Comparison of ENCODE assay signal across 26 cellular contexts in the genomic region with DNA sequence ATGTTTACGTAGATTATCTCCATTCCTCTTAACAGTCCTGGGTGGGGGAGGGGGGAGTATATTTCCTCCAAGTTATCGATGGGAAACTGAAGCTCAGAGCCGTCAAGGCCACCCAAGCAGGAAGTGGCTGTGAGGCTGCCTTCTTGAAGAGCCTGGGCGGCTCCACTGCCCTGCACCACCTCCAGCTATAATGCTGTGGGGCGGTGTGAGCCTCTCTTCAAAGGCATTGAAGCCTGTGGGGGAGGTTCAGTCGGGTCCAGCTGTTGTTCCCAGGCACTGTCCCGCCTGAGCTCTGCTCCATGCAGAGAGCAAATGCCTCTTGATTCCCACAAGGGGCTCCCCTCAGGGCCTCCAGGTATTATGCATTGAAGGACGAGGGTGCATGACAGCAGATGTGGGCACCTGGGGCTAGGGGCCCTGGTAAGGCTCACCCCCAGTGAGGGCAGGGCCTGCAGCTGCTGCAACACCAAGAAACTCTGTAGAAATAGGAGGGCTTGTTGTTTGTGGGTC. TPM values are rescaled to one million over a fixed set of nuclear protein-coding genes. Genes with fewer than 3 reads are reported as not detected.
A peak's percentile ranks its signal among the peaks of the same experiment; 100 is the strongest.
DNase-seq lines count a peak whose midpoint lies in the region; ATAC-seq, FAIRE-seq and TF ChIP-seq lines count a peak whose summit lies in the region.
"Had no signal": no experiment of that assay in that cellular context is flagged by ENCODE, and none has a peak within 500 bp of the region (broad histone marks: within the 10 kb centered on the region; RNA-seq: fewer than 3 reads in every experiment).

No MANE protein-coding gene starts in this region.

- H3K4me1 Mint-ChIP-seq in GM23338 = peaks cover 11% of the 10 kb centered on the region
- peaks cover 20% of the 10 kb centered on the region for H3K4me1 Mint-ChIP-seq in nephron progenitor cell

- H3K9me1 ChIP-seq in K562 (ENCODE audit: control insufficient read depth, insufficient read depth, low read length) = no peaks in the 10 kb centered on the region

- intact Hi-C loops in K562 (cut with micrococcal nuclease) = no loop called here

- H3F3A ChIP-seq in GM23338 (replicated peaks; ENCODE audit: low read depth) = no peaks in the 10 kb centered on the region

- H2AFZ ChIP-seq in GM23338 = peak overlapping the region; percentile 80
- H2AFZ ChIP-seq in K562 (ENCODE audit: low read depth, low read length) = peak overlapping the region; percentile 95
- H2AFZ ChIP-seq: GM23248 had no signal

- DNase-seq in GM23338 (ENCODE audit: low spot score) = peak; percentile 53
- DNase-seq in NCI-H345 treated with DMSO at 0.1 percent for 48 hours (lab: John Stamatoyannopoulos, UW; ENCODE audit: unreplicated experiment) = peak; percentile 21
- DNase-seq in K562 (ENCODE audit: extremely low read depth in 1 of 4, low spot score in 3 of 4) = peak in 3 of 4 experiments; percentile 26 to 48 (median 31)
- DNase-seq in nephron progenitor cell = peak; percentile 25
- DNase-seq in NCI-H446 treated with DMSO at 0.1 percent for 48 hours (lab: John Stamatoyannopoulos, UW) = no peak
- DNase-seq in stimulated activated CD4-positive, alpha-beta T cell treated with anti-CD3 and anti-CD28 coated beads, Interleukin-4, amount 100 ng/mL, for 24 hours = no peak
- DNase-seq in NCI-H1436 (lab: John Stamatoyannopoulos, UW) = no peak
- DNase-seq: ACHN; activated CD4-positive, alpha-beta T cell treated with anti-CD3 and anti-CD28 coated beads for 1 hour; activated CD8-positive, alpha-beta memory T cell treated with anti-CD3 and anti-CD28 coated beads for 24 hours; activated naive CD4-positive, alpha-beta T cell treated with anti-CD3 and anti-CD28 coated beads for 36 hours; activated T-cell treated with anti-CD3 and anti-CD28 coated beads, Interleukin-2, amount 50 U/mL, for 4 hours; amygdala; cortex of kidney; EL; GM23248; head of caudate nucleus; KBM-7; left ventricle myocardium inferior; MM.1S; NCI-H146; NCI-H69 had no signal

- H4K20me1 ChIP-seq in GM23338 (replicated peaks; ENCODE audit: insufficient read depth) (no peaks in the 10 kb centered on the region), K562 (replicated peaks; ENCODE audit: control insufficient read depth, insufficient read depth, low read length) (no peaks in the 10 kb centered on the region)
- H4K20me1 ChIP-seq: BLaER1 treated with 17β-estradiol and CSF1 and Interleukin-3, amounts not matched to agents 10 nM and 100 nM had no signal

- peak; percentile 94 for ATAC-seq in GM23338
- peak; percentile 77 for ATAC-seq in K562
- no peak for ATAC-seq in GM19035 (IDR thresholded peaks at IDR 0.05; ENCODE audit: unreplicated experiment)
- ATAC-seq: activated T-cell treated with anti-CD3 and anti-CD28 coated beads, Interleukin-2, amount 50 U/mL, for 4 hours; sciatic nerve had no signal

- no peaks in the 10 kb centered on the region for H3K27me3 ChIP-seq in GM23338 (ENCODE audit: insufficient read depth)
- H3K27me3 ChIP-seq in K562 (ENCODE audit: control insufficient read depth in 2 of 2, insufficient read depth in 2 of 2, low read length in 2 of 2) = no peaks in the 10 kb centered on the region
- H3K27me3 ChIP-seq: BLaER1 treated with 17β-estradiol and CSF1 and Interleukin-3, amounts not matched to agents 10 nM and 100 nM had no signal

- no TSS peak for BruUV-seq in K562 (replicated peaks; lab: Mats Ljungman, UMichigan)

- H3K4me1 ChIP-seq in GM23338 (ENCODE audit: insufficient read depth) (peaks cover 10% of the 10 kb centered on the region), K562 (replicated peaks in 1 of 2; ENCODE audit: control insufficient read depth in 2 of 2, insufficient read depth in 2 of 2, low read length in 2 of 2) (peaks cover 9 to 12% of the 10 kb centered on the region in 2 experiments)
- H3K4me1 ChIP-seq: left ventricle myocardium inferior had no signal

- no peak overlapping the region for H3K27ac Mint-ChIP-seq in GM23338
- no peak overlapping the region for H3K27ac Mint-ChIP-seq in nephron progenitor cell
- H3K27ac Mint-ChIP-seq: activated naive CD4-positive, alpha-beta T cell treated with anti-CD3 and anti-CD28 coated beads for 36 hours had no signal

- TF ChIP-seq RAD21 in K562 (CRISPR knock-in tag; conservative IDR thresholded peaks at IDR 0.05 in 1 of 2, IDR thresholded peaks at IDR 0.05 in 1 of 2) = no peak

- H3K4me3 ChIP-seq in GM23338 = no peak overlapping the region
- no peak overlapping the region for H3K4me3 ChIP-seq in K562
- H3K4me3 ChIP-seq: BLaER1 treated with 17β-estradiol and CSF1 and Interleukin-3, amounts not matched to agents 10 nM and 100 nM; GM23248; left ventricle myocardium inferior had no signal

- no peak for TF ChIP-seq CTCF in GM23338 (conservative IDR thresholded peaks at IDR 0.05; ENCODE audit: low read depth in 2 of 2)
- no peak for TF ChIP-seq CTCF in K562 (IDR thresholded peaks at IDR 0.05 in 2 of 3, conservative IDR thresholded peaks at IDR 0.05 in 1 of 3; ENCODE audit: insufficient read depth in 2 of 3, low read depth in 1 of 3, low read length in 3 of 3)
- no peak for TF ChIP-seq CTCF in nephron progenitor cell (IDR thresholded peaks at IDR 0.05)

- TF ChIP-seq EP300 in K562 (IDR thresholded peaks at IDR 0.05; ENCODE audit: low read length) = 0 out of 2 replicates have a peak, but pooled peaks have one; percentile 9

- POLR2A ChIA-PET in K562 (lab: Yijun Ruan, JAX) = interaction anchor here (1.0 to 1.6 kb wide), 2 partner anchors 10 to 34 kb away, joined by 3 to 5 read pairs; no protein-coding TSS in a partner anchor

- TF ChIP-seq POLR2A in K562 (conservative IDR thresholded peaks at IDR 0.05) = no peak

- H3K9me2 ChIP-seq in GM23338 (ENCODE audit: insufficient read depth) = no peaks in the 10 kb centered on the region

- H3K79me2 ChIP-seq in GM23338 (replicated peaks; ENCODE audit: insufficient read depth) (no peaks in the 10 kb centered on the region), K562 (ENCODE audit: control insufficient read depth, insufficient read depth, low read length) (no peaks in the 10 kb centered on the region)

- H3K27ac ChIP-seq in GM23338 (ENCODE audit: low read depth) (no peak overlapping the region), K562 (ENCODE audit: extremely low read depth, low read depth, low read length) (peak overlapping the region; percentile 42; the same call in 2 of the 3 replicates)
- H3K27ac ChIP-seq: BLaER1 treated with 17β-estradiol and CSF1 and Interleukin-3, amounts not matched to agents 10 nM and 100 nM; GM23248; HL-60; left ventricle myocardium inferior had no signal

- FAIRE-seq in K562 (lab: Jason Lieb, UNC) = no peak

- CTCF ChIA-PET in K562 (lab: Yijun Ruan, JAX; ENCODE audit: low intra/inter-chr PET ratio) = no interaction called here

- no peak overlapping the region for H3K4me3 Mint-ChIP-seq in GM23338
- no peak overlapping the region for H3K4me3 Mint-ChIP-seq in nephron progenitor cell
- H3K4me3 Mint-ChIP-seq: activated naive CD4-positive, alpha-beta T cell treated with anti-CD3 and anti-CD28 coated beads for 36 hours; activated T-cell treated with anti-CD3 and anti-CD28 coated beads, Interleukin-2, amount 50 U/mL, for 4 hours had no signal

- H3K9me3 ChIP-seq in K562 (replicated peaks; ENCODE audit: control insufficient read depth, insufficient read depth, low read depth, low read length) = no peaks in the 10 kb centered on the region

- WGBS in K562 (ENCODE audit: insufficient coverage, low coverage, missing lambda C conversion rate) = 21% methylated on average over 7 of the region's 8 CpGs

- H3K9me3 Mint-ChIP-seq in GM23338 = no peaks in the 10 kb centered on the region; the same call in 2 of the 3 replicates
- peaks cover 25% of the 10 kb centered on the region for H3K9me3 Mint-ChIP-seq in nephron progenitor cell
- H3K9me3 Mint-ChIP-seq: activated T-cell treated with anti-CD3 and anti-CD28 coated beads, Interleukin-2, amount 50 U/mL, for 4 hours had no signal

- H3K9ac ChIP-seq in K562 (ENCODE audit: insufficient read depth in 1 of 2, low read depth in 2 of 2, low read length in 2 of 2) = peak overlapping the region; percentile 13 to 61; a peak in 2 of 4 replicates
- H3K9ac ChIP-seq: BLaER1 treated with 17β-estradiol and CSF1 and Interleukin-3, amounts not matched to agents 10 nM and 100 nM; GM23248 had no signal

- H3K4me2 ChIP-seq in GM23338 = no peak overlapping the region; the same call in 1 of the 2 replicates
- H3K4me2 ChIP-seq in K562 (ENCODE audit: insufficient read depth, low read length) = peak overlapping the region; percentile 39; the same call in 1 of the 2 replicates
- H3K4me2 ChIP-seq: BLaER1 treated with 17β-estradiol and CSF1 and Interleukin-3, amounts not matched to agents 10 nM and 100 nM had no signal

- in situ Hi-C loops in K562 (cut with MboI) = no loop called here

- H3K27me3 Mint-ChIP-seq in GM23338 (ENCODE audit: insufficient read depth, low read depth, poor library complexity) = peaks cover 6% of the 10 kb centered on the region
- H3K27me3 Mint-ChIP-seq in nephron progenitor cell (ENCODE audit: low read depth, poor library complexity) = no peaks in the 10 kb centered on the region

- H3K36me3 Mint-ChIP-seq in GM23338 (ENCODE audit: low read depth) (no peaks in the 10 kb centered on the region), nephron progenitor cell (ENCODE audit: low read depth) (peaks cover 5% of the 10 kb centered on the region)

- H3K36me3 ChIP-seq in GM23338 (ENCODE audit: insufficient read depth) (no peaks in the 10 kb centered on the region), K562 (ENCODE audit: control insufficient read depth, insufficient read depth, low read length) (no peaks in the 10 kb centered on the region)
- H3K36me3 ChIP-seq: BLaER1 treated with 17β-estradiol and CSF1 and Interleukin-3, amounts not matched to agents 10 nM and 100 nM; left ventricle myocardium inferior had no signal

RNA-seq across cellular contexts. Expression of a gene that starts 29.5 kb away (rescaled TPM):
- total RNA-seq in GM23338 (2014; rRNA removed; shearing (Covaris generic)) = 123 and 157 TPM in 2 replicates
- 199 and 214 TPM in 2 replicates for polyA plus RNA-seq in GM23338 (2016; fragmentation: Nextera tagmentation; extraction: Ambion mirVana)
- 58.1 and 78.2 TPM in 2 replicates for total RNA-seq in K562 (2011; cell fraction: chromatin; rRNA removed; ENCODE audit: low replicate concordance)
- total RNA-seq in K562 (2011; cell fraction: nucleolus; rRNA removed) = 57.9 and 60.0 TPM in 2 replicates
- 87.9 and 89.5 TPM in 2 replicates for total RNA-seq in K562 (2011; cell fraction: nucleoplasm; rRNA removed)
- total RNA-seq in K562 (2014; rRNA removed) = 13.4 and 18.7 TPM in 2 replicates
- total RNA-seq in K562 (2014; rRNA removed; fragmentation: Illumina TruSeq; extraction: Trizol) = 23.2 and 31.2 TPM in 2 replicates
- 31.0 and 31.3 TPM in 2 replicates for total RNA-seq in K562 (2015; rRNA removed; fragmentation: Illumina TruSeq; extraction: Trizol)
- 45.1 and 46.0 TPM in 2 replicates for total RNA-seq in K562 (2021)
- polyA plus RNA-seq in K562 (2011; rRNA removed) = 139 and 167 TPM in 2 replicates
- 50.0 and 148 TPM in 2 replicates for polyA plus RNA-seq in K562 (2011; cell fraction: cytosol; rRNA removed)
- polyA plus RNA-seq in K562 (2011; cell fraction: nucleus; rRNA removed) = 31.2 and 52.6 TPM in 2 replicates
- 55.6 and 56.3 TPM in 2 replicates for polyA plus RNA-seq in K562 (2012)
- polyA plus RNA-seq in K562 (2014; fragmentation: Illumina TruSeq; extraction: Trizol) = 53.9 and 64.5 TPM in 2 replicates
- 100 to 1,000 TPM; 141 to 157 TPM for polyA plus RNA-seq in K562 (2014; fragmentation: Nextera tagmentation; extraction: Ambion mirVana)
- 50.1 and 64.3 TPM in 2 replicates for polyA plus RNA-seq in K562 (2014; rRNA removed)
- 76.5 and 97.3 TPM in 2 replicates for polyA minus RNA-seq in K562 (2011; rRNA and poly(A)+ RNA removed)
- 21.9 and 33.3 TPM in 2 replicates for polyA minus RNA-seq in K562 (2011; cell fraction: cytosol; rRNA and poly(A)+ RNA removed)
- polyA minus RNA-seq in K562 (2011; cell fraction: nucleus; rRNA and poly(A)+ RNA removed) = 15.9 and 29.5 TPM in 2 replicates

Comparison
In these comparisons a context has a peak if more than half of its experiments do, and no peak if none do; other contexts are left out.
1. DNase-seq: peak in GM23338 (single experiment), NCI-H345 treated with DMSO at 0.1 percent for 48 hours (single experiment), K562 (3 of 4) and nephron progenitor cell (single experiment); none in NCI-H446 treated with DMSO at 0.1 percent for 48 hours (single experiment), stimulated activated CD4-positive, alpha-beta T cell treated with anti-CD3 and anti-CD28 coated beads, Interleukin-4, amount 100 ng/mL, for 24 hours (single experiment) and NCI-H1436 (single experiment).